Comparison of ENCODE assay signal across 18 cellular contexts in the genomic region with DNA sequence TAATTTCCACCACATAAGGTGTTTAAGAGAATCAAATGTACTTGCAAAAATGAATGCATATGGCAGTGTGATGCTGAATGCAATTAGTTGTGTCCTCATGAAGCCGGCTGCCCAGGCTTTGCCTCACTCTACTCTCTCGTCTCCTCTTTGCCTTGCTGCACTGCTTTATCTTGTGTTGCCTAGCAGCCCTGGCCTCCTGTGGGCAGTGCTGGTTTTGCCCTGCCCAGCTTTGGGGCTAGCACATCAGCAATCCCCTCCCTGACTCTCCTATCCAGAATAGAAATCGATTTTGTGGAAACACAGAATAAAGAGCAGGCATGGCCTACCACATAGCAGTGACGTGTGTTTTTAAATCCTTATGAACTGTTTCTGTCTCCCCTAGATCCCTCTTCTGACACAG. TPM values are rescaled to one million over a fixed set of nuclear protein-coding genes. Genes with fewer than 3 reads are reported as not detected.
A peak's percentile ranks its signal among the peaks of the same experiment; 100 is the strongest.
DNase-seq lines count a peak whose midpoint lies in the region; ATAC-seq and TF ChIP-seq lines count a peak whose summit lies in the region.
"Had no signal": no experiment of that assay in that cellular context is flagged by ENCODE, and none has a peak within 500 bp of the region (broad histone marks: within the 10 kb centered on the region; RNA-seq: fewer than 3 reads in every experiment).

No MANE protein-coding gene starts in this region.

- no peaks in the 10 kb centered on the region for H3K36me3 Mint-ChIP-seq in neural progenitor cell
- H3K36me3 Mint-ChIP-seq: CD4-positive, alpha-beta memory T cell had no signal

- no peaks in the 10 kb centered on the region for H3K9me3 Mint-ChIP-seq in neural progenitor cell
- H3K9me3 Mint-ChIP-seq: CD4-positive, alpha-beta memory T cell had no signal

- H3K4me3 Mint-ChIP-seq in neural progenitor cell: no peak overlapping the region
- H3K4me3 Mint-ChIP-seq: activated CD4-positive, alpha-beta T cell treated with anti-CD3 and anti-CD28 coated beads for 36 hours; CD4-positive, alpha-beta memory T cell had no signal

- H3K27ac ChIP-seq in left ventricle myocardium inferior (replicated peaks): no peak overlapping the region
- no peak overlapping the region for H3K27ac ChIP-seq in neural progenitor cell
- no peak overlapping the region for H3K27ac ChIP-seq in coronary artery
- H3K27ac ChIP-seq: RWPE1, stomach, tibial artery had no signal

- peak overlapping the region; percentile 46 for H3K4me2 ChIP-seq in neural progenitor cell

- peaks cover 4% of the 10 kb centered on the region for H3K27me3 Mint-ChIP-seq in neural progenitor cell (ENCODE audit: insufficient read depth, low read depth)

- no peaks in the 10 kb centered on the region for H3K79me2 ChIP-seq in neural progenitor cell (ENCODE audit: low read depth)

- intact Hi-C loops in Right ventricle myocardium superior (cut with DNase I): no loop called here
- intact Hi-C loops in left ventricle myocardium inferior (cut with micrococcal nuclease): no loop called here

- H3K9me3 ChIP-seq in left ventricle myocardium inferior (replicated peaks) (no peaks in the 10 kb centered on the region), neural progenitor cell (ENCODE audit: low read depth) (no peaks in the 10 kb centered on the region)
- H3K9me3 ChIP-seq: stomach, tibial artery had no signal

- no peak overlapping the region for H3K9ac ChIP-seq in neural progenitor cell

- H3K4me3 ChIP-seq in left ventricle myocardium inferior: no peak overlapping the region
- no peak overlapping the region for H3K4me3 ChIP-seq in neural progenitor cell
- H3K4me3 ChIP-seq in coronary artery: no peak overlapping the region
- H3K4me3 ChIP-seq: stomach, tibial artery had no signal

- no peak overlapping the region for H2AFZ ChIP-seq in neural progenitor cell (replicated peaks)

- H3F3A ChIP-seq in neural progenitor cell (ENCODE audit: low read depth): no peaks in the 10 kb centered on the region

- TF ChIP-seq CTCF in left ventricle myocardium inferior (IDR thresholded peaks at IDR 0.05; ENCODE audit: borderline replicate concordance): no peak
- no peak for TF ChIP-seq CTCF in neural progenitor cell (IDR thresholded peaks at IDR 0.05)
- no peak for TF ChIP-seq CTCF in coronary artery (IDR thresholded peaks at IDR 0.05)

- H3K4me1 Mint-ChIP-seq in neural progenitor cell: peaks cover 8% of the 10 kb centered on the region
- H3K4me1 Mint-ChIP-seq: CD4-positive, alpha-beta memory T cell had no signal

- H3K27me3 ChIP-seq in left ventricle myocardium inferior (ENCODE audit: low read depth) (no peaks in the 10 kb centered on the region), neural progenitor cell (no peaks in the 10 kb centered on the region)
- H3K27me3 ChIP-seq: stomach, tibial artery had no signal

- peaks cover 29% of the 10 kb centered on the region for H3K4me1 ChIP-seq in left ventricle myocardium inferior
- H3K4me1 ChIP-seq in neural progenitor cell: peaks cover 7% of the 10 kb centered on the region

- H3K27ac Mint-ChIP-seq in neural progenitor cell: peak overlapping the region; percentile 80
- H3K27ac Mint-ChIP-seq: activated CD4-positive, alpha-beta T cell treated with anti-CD3 and anti-CD28 coated beads for 36 hours had no signal

- DNase-seq in Right ventricle myocardium superior: no peak
- DNase-seq in left ventricle myocardium inferior: no peak
- DNase-seq in NCI-H146 (lab: John Stamatoyannopoulos, UW): peak; percentile 30
- DNase-seq in astrocyte of the hippocampus (ENCODE audit: low read depth, low spot score): peak; percentile 20
- peak; percentile 67 for DNase-seq in neural progenitor cell (ENCODE audit: low spot score)
- no peak for DNase-seq in coronary artery (ENCODE audit: low spot score)
- DNase-seq in HCEC 1CT: no peak
- DNase-seq: activated CD4-positive, alpha-beta T cell treated with anti-CD3 and anti-CD28 coated beads for 36 hours; activated naive CD4-positive, alpha-beta T cell treated with anti-CD3 and anti-CD28 coated beads, Interleukin-2, amount 50 U/mL, for 16 hours; CD4-positive, alpha-beta memory T cell; cortex of kidney; left colon; mesenchymal stem cell; NCI-H1930; stomach; tibial artery had no signal

- H3K36me3 ChIP-seq in left ventricle myocardium inferior (no peaks in the 10 kb centered on the region), neural progenitor cell (no peaks in the 10 kb centered on the region)
- H3K36me3 ChIP-seq: stomach, tibial artery had no signal

- no peaks in the 10 kb centered on the region for H4K20me1 ChIP-seq in neural progenitor cell (ENCODE audit: low read depth)

- ATAC-seq in Right ventricle myocardium superior (ENCODE audit: poor library complexity) (peak; percentile 33), HG02588 (IDR thresholded peaks at IDR 0.05; ENCODE audit: unreplicated experiment) (no peak)
- ATAC-seq: activated CD4-positive, alpha-beta T cell treated with anti-CD3 and anti-CD28 coated beads for 36 hours; left colon had no signal

RNA-seq across cellular contexts. Expression of gene LRRC32, which starts 30.0 kb away (rescaled TPM):
- total RNA-seq in Right ventricle myocardium superior (30.3 TPM), left ventricle myocardium inferior (35.1 TPM), neural progenitor cell (ENCODE audit: low replicate concordance) (0.21 and 1.1 TPM in 2 replicates)

Comparison
In these comparisons a context has a peak if more than half of its experiments do, and no peak if none do; other contexts are left out.
1. DNase-seq: peak in NCI-H146 (single experiment), astrocyte of the hippocampus (single experiment) and neural progenitor cell (single experiment); none in Right ventricle myocardium superior (single experiment), left ventricle myocardium inferior (single experiment), coronary artery (single experiment) and HCEC 1CT (single experiment).
2. RNA of gene LRRC32, which starts 30.0 kb away (total RNA-seq): 35.1 TPM in left ventricle myocardium inferior (single experiment) and 30.3 TPM in Right ventricle myocardium superior (single experiment); 0.21 to 1.1 TPM in neural progenitor cell; every median in the first group is over 10 times any median in the second.